Comparison of ENCODE assay signal across 15 cellular contexts in the genomic region with DNA sequence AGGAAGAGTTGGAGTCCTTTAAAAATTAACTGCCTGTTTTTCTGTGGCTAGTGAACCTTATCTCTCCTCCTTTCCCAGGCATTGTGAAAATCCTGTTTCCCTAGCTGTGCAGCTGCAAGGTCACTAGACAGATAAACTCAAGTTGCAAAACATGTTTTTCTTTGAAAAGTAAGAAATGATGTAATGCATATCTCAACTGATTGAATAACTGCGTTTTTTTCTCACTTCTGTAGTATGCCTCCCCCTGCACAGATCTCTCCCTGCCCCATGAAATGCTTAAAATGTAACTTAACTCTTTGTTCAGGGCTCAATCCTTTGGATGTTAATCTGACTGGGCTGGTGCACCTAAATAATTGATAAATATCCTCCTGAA. TPM values are rescaled to one million over a fixed set of nuclear protein-coding genes. Genes with fewer than 3 reads are reported as not detected.
A peak's percentile ranks its signal among the peaks of the same experiment; 100 is the strongest.
DNase-seq lines count a peak whose midpoint lies in the region; ATAC-seq and TF ChIP-seq lines count a peak whose summit lies in the region.
"Had no signal": no experiment of that assay in that cellular context is flagged by ENCODE, and none has a peak within 500 bp of the region (broad histone marks: within the 10 kb centered on the region; RNA-seq: fewer than 3 reads in every experiment).

No MANE protein-coding gene starts in this region.

- H3K27ac Mint-ChIP-seq in WTC11 (no peak overlapping the region), chondrocyte (ENCODE audit: unreplicated experiment) (no peak overlapping the region)

- intact Hi-C loops in left ventricle myocardium inferior (cut with micrococcal nuclease) = no loop called here
- intact Hi-C loops in sigmoid colon (cut with DNase I) = no loop called here

- H3K4me1 ChIP-seq in left ventricle myocardium inferior (peaks cover 35% of the 10 kb centered on the region), sigmoid colon (peaks cover 0 to 4% (median 2%) of the 10 kb centered on the region in 4 donors)

- H3K4me3 ChIP-seq in HL-60 (replicated peaks; ENCODE audit: insufficient read depth, low read length) (no peak overlapping the region), left ventricle myocardium inferior (no peak overlapping the region), sigmoid colon (no peak overlapping the region)
- H3K4me3 ChIP-seq: ascending aorta, transverse colon had no signal

- TF ChIP-seq POLR2A in sigmoid colon (IDR thresholded peaks at IDR 0.05) = no peak

- DNase-seq in HL-60 (ENCODE audit: low read depth in 1 of 2, low spot score in 1 of 2) (peak; percentile 37 to 91), WTC11 (ENCODE audit: low spot score) (no peak), left ventricle myocardium inferior (no peak), pulmonary artery endothelial cell (ENCODE audit: low read depth, low spot score) (peak; percentile 66), NCI-H524 (lab: John Stamatoyannopoulos, UW) (no peak), chondrocyte (ENCODE audit: low spot score) (no peak), sigmoid colon (no peak)
- DNase-seq in activated CD8-positive, alpha-beta memory T cell treated with anti-CD3 and anti-CD28 coated beads for 24 hours = no peak
- DNase-seq: activated CD8-positive, alpha-beta memory T cell treated with anti-CD3 and anti-CD28 coated beads, Interleukin-2, amount 50 U/mL, for 4 hours; left colon; NCI-H1694 treated with DMSO at 0.1 percent for 48 hours; transverse colon had no signal

- H3K9me3 Mint-ChIP-seq in WTC11 (peaks cover 23% of the 10 kb centered on the region), chondrocyte (ENCODE audit: low read depth) (peaks cover 8% of the 10 kb centered on the region)

- peaks cover 3% of the 10 kb centered on the region; the same call in 1 of the 2 replicates for H3K27me3 Mint-ChIP-seq in WTC11 (ENCODE audit: low read depth)
- H3K27me3 Mint-ChIP-seq in chondrocyte (ENCODE audit: low read depth) = no peaks in the 10 kb centered on the region

- CTCF ChIA-PET in WTC11 (lab: Charles Lee) = no interaction called here

- peaks cover 5% of the 10 kb centered on the region for H3K36me3 Mint-ChIP-seq in WTC11
- no peaks in the 10 kb centered on the region for H3K36me3 Mint-ChIP-seq in chondrocyte (ENCODE audit: low read depth)

- H3K27me3 ChIP-seq in HL-60 (ENCODE audit: insufficient read depth, poor library complexity, severe bottlenecking) = no peaks in the 10 kb centered on the region
- H3K27me3 ChIP-seq in left ventricle myocardium inferior (ENCODE audit: low read depth) = no peaks in the 10 kb centered on the region
- no peaks in the 10 kb centered on the region for H3K27me3 ChIP-seq in sigmoid colon
- H3K27me3 ChIP-seq: ascending aorta, transverse colon had no signal

- no peaks in the 10 kb centered on the region for H3K36me3 ChIP-seq in left ventricle myocardium inferior
- no peaks in the 10 kb centered on the region for H3K36me3 ChIP-seq in sigmoid colon
- H3K36me3 ChIP-seq: ascending aorta, transverse colon had no signal

- no peak for TF ChIP-seq EP300 in sigmoid colon (IDR thresholded peaks at IDR 0.05)

- WGBS in sigmoid colon, 2 donors = 3 to 22% methylated on average over 1 of the region's 1 CpG

- H3K9me3 ChIP-seq in left ventricle myocardium inferior (replicated peaks) (peaks cover 10% of the 10 kb centered on the region), sigmoid colon (no peaks in the 10 kb centered on the region)
- H3K9me3 ChIP-seq: ascending aorta, transverse colon had no signal

- TF ChIP-seq CTCF in HL-60 (IDR thresholded peaks at IDR 0.05; ENCODE audit: insufficient read depth, low read length) (no peak), WTC11 (IDR thresholded peaks at IDR 0.05) (no peak), left ventricle myocardium inferior (IDR thresholded peaks at IDR 0.05; ENCODE audit: borderline replicate concordance) (no peak), chondrocyte (IDR thresholded peaks at IDR 0.05) (no peak), sigmoid colon (IDR thresholded peaks at IDR 0.05) (no peak)

- ATAC-seq in WTC11 = no peak
- ATAC-seq: left colon had no signal

- peak overlapping the region; percentile 85 for H3K27ac ChIP-seq in HL-60 (replicated peaks)
- peak overlapping the region; percentile 88 for H3K27ac ChIP-seq in left ventricle myocardium inferior (replicated peaks)
- no peak overlapping the region for H3K27ac ChIP-seq in sigmoid colon
- H3K27ac ChIP-seq: ascending aorta, epithelial cell of prostate, transverse colon had no signal

- H3K4me1 Mint-ChIP-seq in WTC11 (no peaks in the 10 kb centered on the region), chondrocyte (ENCODE audit: low read depth) (peaks cover 2% of the 10 kb centered on the region)

- H3K4me3 Mint-ChIP-seq in WTC11 (no peak overlapping the region), chondrocyte (ENCODE audit: unreplicated experiment) (no peak overlapping the region)

- POLR2A ChIA-PET in WTC11 (lab: Charles Lee) = no interaction called here

TF ChIP-seq in WTC11, 78 proteins besides CTCF, POLR2A, EP300 and RAD21:
- no peak for TF ChIP-seq NFATC4 (CRISPR knock-in tag; IDR thresholded peaks at IDR 0.05)
- no peak for TF ChIP-seq NR2C2 (CRISPR knock-in tag; IDR thresholded peaks at IDR 0.05)
- TF ChIP-seq GABPB1 (CRISPR knock-in tag; IDR thresholded peaks at IDR 0.05) = peak; percentile 93
- no peak for TF ChIP-seq RELA (CRISPR knock-in tag; IDR thresholded peaks at IDR 0.05; ENCODE audit: borderline replicate concordance)
- TF ChIP-seq, protein P1, sequence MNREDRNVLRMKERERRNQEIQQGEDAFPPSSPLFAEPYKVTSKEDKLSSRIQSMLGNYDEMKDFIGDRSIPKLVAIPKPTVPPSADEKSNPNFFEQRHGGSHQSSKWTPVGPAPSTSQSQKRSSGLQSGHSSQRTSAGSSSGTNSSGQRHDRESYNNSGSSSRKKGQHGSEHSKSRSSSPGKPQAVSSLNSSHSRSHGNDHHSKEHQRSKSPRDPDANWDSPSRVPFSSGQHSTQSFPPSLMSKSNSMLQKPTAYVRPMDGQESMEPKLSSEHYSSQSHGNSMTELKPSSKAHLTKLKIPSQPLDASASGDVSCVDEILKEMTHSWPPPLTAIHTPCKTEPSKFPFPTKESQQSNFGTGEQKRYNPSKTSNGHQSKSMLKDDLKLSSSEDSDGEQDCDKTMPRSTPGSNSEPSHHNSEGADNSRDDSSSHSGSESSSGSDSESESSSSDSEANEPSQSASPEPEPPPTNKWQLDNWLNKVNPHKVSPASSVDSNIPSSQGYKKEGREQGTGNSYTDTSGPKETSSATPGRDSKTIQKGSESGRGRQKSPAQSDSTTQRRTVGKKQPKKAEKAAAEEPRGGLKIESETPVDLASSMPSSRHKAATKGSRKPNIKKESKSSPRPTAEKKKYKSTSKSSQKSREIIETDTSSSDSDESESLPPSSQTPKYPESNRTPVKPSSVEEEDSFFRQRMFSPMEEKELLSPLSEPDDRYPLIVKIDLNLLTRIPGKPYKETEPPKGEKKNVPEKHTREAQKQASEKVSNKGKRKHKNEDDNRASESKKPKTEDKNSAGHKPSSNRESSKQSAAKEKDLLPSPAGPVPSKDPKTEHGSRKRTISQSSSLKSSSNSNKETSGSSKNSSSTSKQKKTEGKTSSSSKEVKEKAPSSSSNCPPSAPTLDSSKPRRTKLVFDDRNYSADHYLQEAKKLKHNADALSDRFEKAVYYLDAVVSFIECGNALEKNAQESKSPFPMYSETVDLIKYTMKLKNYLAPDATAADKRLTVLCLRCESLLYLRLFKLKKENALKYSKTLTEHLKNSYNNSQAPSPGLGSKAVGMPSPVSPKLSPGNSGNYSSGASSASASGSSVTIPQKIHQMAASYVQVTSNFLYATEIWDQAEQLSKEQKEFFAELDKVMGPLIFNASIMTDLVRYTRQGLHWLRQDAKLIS (CRISPR knock-in tag; IDR thresholded peaks at IDR 0.05; ENCODE audit: borderline replicate concordance) = no peak

RNA-seq across cellular contexts. Expression of a gene that starts 27.7 kb away (rescaled TPM):
- total RNA-seq in WTC11 (2021) (0.14 TPM in 1 of 3 replicates, not detected in the others), left ventricle myocardium inferior (7.6 TPM), pulmonary artery endothelial cell (0.11 TPM in 1 of 2 replicates, not detected in the other), chondrocyte (not detected in 3 replicates), sigmoid colon (1 to 10 TPM in 2 of 4 donors, under 1 TPM in 2; 0.28 to 2.0 (median 1.1) TPM)
- under 1 TPM in 2 of 3 donors, not detected in 1; 0.46 to 0.99 TPM for polyA plus RNA-seq in sigmoid colon
- polyA plus RNA-seq: BJ had no signal

Comparison
In these comparisons a context has a peak if more than half of its experiments do, and no peak if none do; other contexts are left out.
1. DNase-seq: peak in HL-60 (2 of 2) and pulmonary artery endothelial cell (single experiment); none in WTC11 (single experiment), left ventricle myocardium inferior (single experiment), NCI-H524 (0 of 2), chondrocyte (single experiment), activated CD8-positive, alpha-beta memory T cell treated with anti-CD3 and anti-CD28 coated beads for 24 hours (single experiment) and sigmoid colon (single experiment).
2. H3K27ac ChIP-seq: peak in HL-60 (single experiment) and left ventricle myocardium inferior (single experiment); none in sigmoid colon (0 of 4).